In genomic region chr20:13221673-13222318, GRCh38 we compare ENCODE assay signal across 8 cellular contexts. TPM values are rescaled to one million over a fixed set of nuclear protein-coding genes. Genes with fewer than 3 reads are reported as not detected.
DNase-seq lines count a peak whose midpoint lies in the region; ATAC-seq lines count a peak whose summit lies in the region.

No MANE protein-coding gene starts in this region.

- peaks cover 8 to 21% (median 18%) of the 10 kb centered on the region in 4 donors for H3K4me1 Mint-ChIP-seq in naive thymus-derived CD8-positive, alpha-beta T cell
- peaks cover 24% of the 10 kb centered on the region for H3K4me1 Mint-ChIP-seq in stimulated activated naive CD8-positive, alpha-beta T cell treated with anti-CD3 and anti-CD28 coated beads, Interleukin-15, amount 100 ng/mL, for 72 hours

- peak overlapping the region in 6 of 10 donors; percentile 26 to 77 (median 68) for H3K27ac Mint-ChIP-seq in naive thymus-derived CD8-positive, alpha-beta T cell
- peak overlapping the region in 1 of 2 donors; percentile 50 for H3K27ac Mint-ChIP-seq in stimulated activated naive CD8-positive, alpha-beta T cell treated with anti-CD3 and anti-CD28 coated beads, Interleukin-15, amount 100 ng/mL, for 72 hours

- no peaks in the 10 kb centered on the region for H3K36me3 Mint-ChIP-seq in naive thymus-derived CD8-positive, alpha-beta T cell

- POLR2A ChIA-PET in naive thymus-derived CD8-positive, alpha-beta T cell (lab: Charles Lee), result interaction anchor here (1.0 to 1.3 kb wide), 3 partner anchors 19 to 26 kb away, joined by 3 to 4 read pairs (median 4); no protein-coding TSS in a partner anchor

- peak overlapping the region; percentile 70 to 89 (median 85) for H3K4me3 Mint-ChIP-seq in naive thymus-derived CD8-positive, alpha-beta T cell
- H3K4me3 Mint-ChIP-seq in stimulated activated naive CD8-positive, alpha-beta T cell treated with anti-CD3 and anti-CD28 coated beads, Interleukin-15, amount 100 ng/mL, for 72 hours, result peak overlapping the region; percentile 78 to 86

- peak; percentile 83 for ATAC-seq in GM18858 (IDR thresholded peaks at IDR 0.05; ENCODE audit: unreplicated experiment)
- ATAC-seq in HG03064 (IDR thresholded peaks at IDR 0.05; ENCODE audit: low read depth, unreplicated experiment), result peak; percentile 74
- peak; percentile 81 to 82 for ATAC-seq in naive thymus-derived CD8-positive, alpha-beta T cell
- ATAC-seq in stimulated activated naive CD8-positive, alpha-beta T cell treated with anti-CD3 and anti-CD28 coated beads, Interleukin-15, amount 100 ng/mL, for 72 hours, result peak; percentile 89

- DNase-seq in ACHN, result peak; percentile 61
- peak; percentile 54 to 92 for DNase-seq in NCI-H526 (lab: John Stamatoyannopoulos, UW)
- DNase-seq in activated T-cell treated with anti-CD3 and anti-CD28 coated beads, Interleukin-2, amount 50 U/mL, for 1 hour, result peak; percentile 78
- peak; percentile 64 for DNase-seq in fibroblast of gingiva (ENCODE audit: low read depth)
- peak; percentile 38 to 71 (median 46) for DNase-seq in naive thymus-derived CD8-positive, alpha-beta T cell
- peak; percentile 73 to 80 for DNase-seq in stimulated activated naive CD8-positive, alpha-beta T cell treated with anti-CD3 and anti-CD28 coated beads, Interleukin-15, amount 100 ng/mL, for 72 hours

- in situ Hi-C loops in ACHN (cut with HindIII; ENCODE audit: low pct_ligation_motif_present, low pct_unique_long_range_greater_than_20kb, low sequenced_read_pairs), result no loop called here

- H3K27me3 Mint-ChIP-seq in naive thymus-derived CD8-positive, alpha-beta T cell, result peaks cover 8 to 36% (median 35%) of the 10 kb centered on the region in 5 donors
- H3K27me3 Mint-ChIP-seq in stimulated activated naive CD8-positive, alpha-beta T cell treated with anti-CD3 and anti-CD28 coated beads, Interleukin-15, amount 100 ng/mL, for 72 hours, result peaks cover 58% of the 10 kb centered on the region

- H3K9me3 Mint-ChIP-seq in naive thymus-derived CD8-positive, alpha-beta T cell, result peaks cover 0 to 4% (median 2%) of the 10 kb centered on the region in 9 donors
- peaks cover 4 to 11% of the 10 kb centered on the region in 2 donors for H3K9me3 Mint-ChIP-seq in stimulated activated naive CD8-positive, alpha-beta T cell treated with anti-CD3 and anti-CD28 coated beads, Interleukin-15, amount 100 ng/mL, for 72 hours

RNA-seq across cellular contexts. Expression of gene ISM1, which starts 0.7 kb away (rescaled TPM):
- total RNA-seq in naive thymus-derived CD8-positive, alpha-beta T cell, result under 1 TPM; 0.23 to 0.33 TPM
- polyA plus RNA-seq in naive thymus-derived CD8-positive, alpha-beta T cell, result under 1 TPM; 0.15 to 0.49 (median 0.15) TPM

Comparison
In these comparisons a context has a peak if more than half of its experiments do, and no peak if none do; other contexts are left out.
1. Peak in every context shown above with its lines: DNase-seq and ATAC-seq.